ENCODE assay signal across 36 cellular contexts in genomic region chr1:34653110-34653509, GRCh38.
"Had no signal": no experiment of that assay in that cellular context is flagged by ENCODE, and none has a peak within 500 bp of the region (broad histone marks: within the 10 kb centered on the region; RNA-seq: fewer than 3 reads in every experiment).

No MANE protein-coding gene starts in this region.

- H3K4me3 ChIP-seq: MG63 had no signal

- H3K36me3 ChIP-seq: MG63 had no signal

- DNase-seq: Karpas-422, Kasumi-1, MG63, MM.1S, MV-4-11, NCI-H1048, NCI-H1092, NCI-H1092 treated with DMSO at 0.1 percent for 48 hours, NCI-H1105, NCI-H1105 treated with DMSO at 0.1 percent for 48 hours, NCI-H1417, NCI-H1417 treated with DMSO at 0.1 percent for 48 hours, NCI-H1436, NCI-H1436 treated with DMSO at 0.1 percent for 48 hours, NCI-H146, NCI-H1694, NCI-H1694 treated with DMSO at 0.1 percent for 48 hours, NCI-H187, NCI-H187 treated with DMSO at 0.1 percent for 48 hours, NCI-H1930, NCI-H2029, NCI-H2029 treated with DMSO at 0.1 percent for 48 hours, NCI-H2081, NCI-H2081 treated with DMSO at 0.1 percent for 48 hours, NCI-H2107, NCI-H2171, NCI-H2171 treated with DMSO at 0.1 percent for 48 hours, NCI-H2227 treated with DMSO at 0.1 percent for 48 hours, NCI-H226, NCI-H345, NCI-H446, NCI-H446 treated with DMSO at 0.1 percent for 48 hours, NCI-H510A, NCI-H510A treated with DMSO at 0.1 percent for 48 hours, NCI-H524, NCI-H524 treated with DMSO at 0.1 percent for 48 hours had no signal

- H3K9me3 ChIP-seq: MG63 had no signal
